ENCODE assay signal across 8 cellular contexts in genomic region chr17:1762906-1763829, GRCh38. TPM values are rescaled to one million over a fixed set of nuclear protein-coding genes. Genes with fewer than 3 reads are reported as not detected.
DNase-seq lines count a peak whose midpoint lies in the region; ATAC-seq and TF ChIP-seq lines count a peak whose summit lies in the region.

No MANE protein-coding gene starts in this region.

- H3K4me1 ChIP-seq in OCI-LY1 (ENCODE audit: insufficient read depth, low read length, severe bottlenecking) = peaks cover 27% of the 10 kb centered on the region
- peaks cover 23% of the 10 kb centered on the region for H3K4me1 ChIP-seq in mesenchymal stem cell (ENCODE audit: control insufficient read depth, insufficient read depth, low read depth, low read length)
- H3K4me1 ChIP-seq in vagina = peaks cover 61% of the 10 kb centered on the region

- peak overlapping the region; percentile 5; the same call in 1 of the 2 replicates for H3K9ac ChIP-seq in OCI-LY1 (ENCODE audit: low read length)
- peak overlapping the region; percentile 90 for H3K9ac ChIP-seq in mesenchymal stem cell (ENCODE audit: low read length)

- H3K79me1 ChIP-seq in mesenchymal stem cell (replicated peaks; ENCODE audit: low read length, poor library complexity, severe bottlenecking) = no peaks in the 10 kb centered on the region

- peak in 1 of 2 donors; percentile 23 for TF ChIP-seq POLR2A in vagina (IDR thresholded peaks at IDR 0.05)

- H3K9me2 ChIP-seq in OCI-LY1 (ENCODE audit: low read depth, low read length) = no peaks in the 10 kb centered on the region

- H4K20me1 ChIP-seq in OCI-LY1 (ENCODE audit: insufficient read depth, low read length) = no peaks in the 10 kb centered on the region

- H3K4ac ChIP-seq in mesenchymal stem cell (ENCODE audit: low read depth in 1 of 2, low read length in 2 of 2) = peak overlapping the region; percentile 68 to 69

- H2BK15ac ChIP-seq in mesenchymal stem cell (ENCODE audit: low read depth, poor library complexity, severe bottlenecking) = peak overlapping the region; percentile 74

- H4K8ac ChIP-seq in mesenchymal stem cell (ENCODE audit: low read length) = peak overlapping the region; percentile 20

- H4K91ac ChIP-seq in mesenchymal stem cell (ENCODE audit: low read length) = peak overlapping the region; percentile 91

- H2AFZ ChIP-seq in OCI-LY1 (ENCODE audit: low read length) = no peak overlapping the region
- H2AFZ ChIP-seq in mesenchymal stem cell (ENCODE audit: low read depth, low read length) = peak overlapping the region; percentile 30

- H2BK120ac ChIP-seq in mesenchymal stem cell (ENCODE audit: low read depth, low read length) = peak overlapping the region; percentile 92

- H3K23ac ChIP-seq in mesenchymal stem cell (ENCODE audit: low read length in 2 of 2) = no peak overlapping the region

- WGBS in mesenchymal stem cell = 51% methylated on average over 21 of the region's 21 CpGs

- H3K9me3 ChIP-seq in OCI-LY1 (ENCODE audit: low read length) = no peaks in the 10 kb centered on the region
- no peaks in the 10 kb centered on the region for H3K9me3 ChIP-seq in mesenchymal stem cell (ENCODE audit: control insufficient read depth, low read length)
- H3K9me3 ChIP-seq in vagina = no peaks in the 10 kb centered on the region

- peak overlapping the region in 1 of 2 experiments; percentile 68 for H3K14ac ChIP-seq in mesenchymal stem cell (ENCODE audit: low read length in 2 of 2)

- H3K36me3 ChIP-seq in OCI-LY1 (ENCODE audit: insufficient read depth, low read length) = no peaks in the 10 kb centered on the region
- peaks cover 2 to 16% of the 10 kb centered on the region in 2 experiments for H3K36me3 ChIP-seq in mesenchymal stem cell (ENCODE audit: control insufficient read depth in 1 of 2, insufficient read depth in 2 of 2, low read depth in 1 of 2, low read length in 2 of 2)
- no peaks in the 10 kb centered on the region for H3K36me3 ChIP-seq in vagina

- no peaks in the 10 kb centered on the region for H3K79me2 ChIP-seq in OCI-LY1 (ENCODE audit: insufficient read depth, low read length)

- H3K27ac ChIP-seq in OCI-LY1 (ENCODE audit: low read depth, low read length, poor library complexity, severe bottlenecking) (peak overlapping the region; percentile 80), mesenchymal stem cell (ENCODE audit: low read length, poor library complexity, severe bottlenecking) (no peak overlapping the region), vagina (peak overlapping the region; percentile 86)

- H3K27me3 ChIP-seq in OCI-LY1 (ENCODE audit: insufficient read depth, low read length) = no peaks in the 10 kb centered on the region
- H3K27me3 ChIP-seq in mesenchymal stem cell (ENCODE audit: control insufficient read depth in 1 of 2, insufficient read depth in 1 of 2, low read length in 2 of 2) = no peaks in the 10 kb centered on the region
- no peaks in the 10 kb centered on the region for H3K27me3 ChIP-seq in vagina

- intact Hi-C loops in vagina (cut with DNase I) = no loop called here

- peak overlapping the region; percentile 73 to 85 for H3K18ac ChIP-seq in mesenchymal stem cell (ENCODE audit: low read depth in 1 of 2, low read length in 2 of 2)

- no peaks in the 10 kb centered on the region for H3F3A ChIP-seq in OCI-LY1 (ENCODE audit: insufficient read depth, low read length)

- peak overlapping the region; percentile 66 to 88 for H2BK12ac ChIP-seq in mesenchymal stem cell (ENCODE audit: low read length in 2 of 2)

- H3K4me2 ChIP-seq in OCI-LY1 (ENCODE audit: low read length) (peak overlapping the region; percentile 4; the same call in 1 of the 2 replicates), mesenchymal stem cell (ENCODE audit: low read length, poor library complexity, severe bottlenecking) (peak overlapping the region; percentile 13)

- ATAC-seq in GM18498 (IDR thresholded peaks at IDR 0.05; ENCODE audit: unreplicated experiment) = no peak

- H3K4me3 ChIP-seq in OCI-LY1 (ENCODE audit: low read depth, low read length, poor library complexity, severe bottlenecking) (no peak overlapping the region), choroid plexus epithelial cell (ENCODE audit: low read depth, low read length) (peak overlapping the region; percentile 72), mesenchymal stem cell (ENCODE audit: insufficient read depth in 1 of 2, low read depth in 1 of 2, low read length in 2 of 2) (peak overlapping the region in 1 of 2 experiments; percentile 97), vagina (peak overlapping the region; percentile 52 to 57)

- no peak overlapping the region for H2BK5ac ChIP-seq in mesenchymal stem cell (ENCODE audit: low read depth, low read length, poor library complexity, severe bottlenecking)

- DNase-seq in D341Med (ENCODE audit: low spot score) = peak; percentile 64
- peak; percentile 74 for DNase-seq in choroid plexus epithelial cell (ENCODE audit: low read depth)
- DNase-seq in mesenchymal stem cell = peak; percentile 37
- DNase-seq in vagina (ENCODE audit: extremely low spot score in 2 of 2) = no peak
- DNase-seq in stimulated activated CD4-positive, alpha-beta T cell treated with anti-CD3 and anti-CD28 coated beads, Interleukin-2, amount 100 ng/mL, for 48 hours = no peak
- no peak for DNase-seq in stimulated activated CD4-positive, alpha-beta T cell treated with anti-CD3 and anti-CD28 coated beads, Interleukin-12 subunit alpha, Interleukin-12 subunit beta, amount 100 ng/mL, for 4 hours

- peak overlapping the region; percentile 61 for H2AK5ac ChIP-seq in mesenchymal stem cell (ENCODE audit: low read length, severe bottlenecking)

- TF ChIP-seq CTCF in OCI-LY1 (IDR thresholded peaks at IDR 0.05; ENCODE audit: low read length) (no peak), choroid plexus epithelial cell (conservative IDR thresholded peaks at IDR 0.05; ENCODE audit: low read depth, low read length) (no peak), vagina (IDR thresholded peaks at IDR 0.05) (no peak)

RNA-seq across cellular contexts. Expression of gene SERPINF1, which starts 1.3 kb away (rescaled TPM):
- polyA plus RNA-seq in mesenchymal stem cell (2013, experiment 1 of 2) = 83.0 TPM
- polyA plus RNA-seq in mesenchymal stem cell (2013, experiment 2 of 2) = 81.2 TPM
- 1,040 TPM for total RNA-seq in vagina

RNA-seq across cellular contexts. Expression of gene SERPINF2, which starts 20.5 kb away (rescaled TPM):
- polyA plus RNA-seq in mesenchymal stem cell (2013, experiment 1 of 2) = 0.03 TPM
- polyA plus RNA-seq in mesenchymal stem cell (2013, experiment 2 of 2) = 0.01 TPM
- 23.8 TPM for total RNA-seq in vagina

RNA-seq across cellular contexts. Expression of gene WDR81, which starts 38.7 kb away (rescaled TPM):
- 15.3 TPM for polyA plus RNA-seq in mesenchymal stem cell (2013, experiment 1 of 2)
- polyA plus RNA-seq in mesenchymal stem cell (2013, experiment 2 of 2) = 15.6 TPM
- total RNA-seq in vagina = 57.2 TPM

RNA-seq across cellular contexts. Expression of gene TLCD2, which starts 53.0 kb away (rescaled TPM):
- 5.7 TPM for polyA plus RNA-seq in mesenchymal stem cell (2013, experiment 1 of 2)
- 5.4 TPM for polyA plus RNA-seq in mesenchymal stem cell (2013, experiment 2 of 2)
- 10.8 TPM for total RNA-seq in vagina

Comparison
In these comparisons a context has a peak if more than half of its experiments do, and no peak if none do; other contexts are left out.
1. DNase-seq: peak in D341Med (single experiment), choroid plexus epithelial cell (single experiment) and mesenchymal stem cell (single experiment); none in vagina (0 of 2), stimulated activated CD4-positive, alpha-beta T cell treated with anti-CD3 and anti-CD28 coated beads, Interleukin-2, amount 100 ng/mL, for 48 hours (0 of 2) and stimulated activated CD4-positive, alpha-beta T cell treated with anti-CD3 and anti-CD28 coated beads, Interleukin-12 subunit alpha, Interleukin-12 subunit beta, amount 100 ng/mL, for 4 hours (single experiment).